35 cellular contexts compared by ENCODE assay signal in genomic region chr1:241525026-241525425, GRCh38. TPM values are rescaled to one million over a fixed set of nuclear protein-coding genes. Genes with fewer than 3 reads are reported as not detected.
"Had no signal": no experiment of that assay in that cellular context is flagged by ENCODE, and none has a peak within 500 bp of the region (broad histone marks: within the 10 kb centered on the region; RNA-seq: fewer than 3 reads in every experiment).

No MANE protein-coding gene starts in this region.

- H3K4me2 ChIP-seq: PC-9 had no signal

- ATAC-seq: activated CD8-positive, alpha-beta memory T cell treated with anti-CD3 and anti-CD28 coated beads, Interleukin-2, amount 10 ng/mL, durations not matched to agents 7 days and 5 days; activated naive CD8-positive, alpha-beta T cell treated with anti-CD3 and anti-CD28 coated beads, Interleukin-2, amount 50 U/mL, for 24 hours; Right ventricle myocardium inferior had no signal

- H2AFZ ChIP-seq: PC-9 had no signal

- H3K36me3 ChIP-seq: WERI-Rb-1 had no signal

- H3K4me3 ChIP-seq: PC-9 had no signal

- DNase-seq: activated CD4-positive, alpha-beta memory T cell treated with anti-CD3 and anti-CD28 coated beads, Interleukin-2, amount 10 ng/mL, durations not matched to agents 7 days and 5 days; activated CD4-positive, alpha-beta T cell treated with anti-CD3 and anti-CD28 coated beads for 1 hour; activated CD4-positive, alpha-beta T cell treated with anti-CD3 and anti-CD28 coated beads for 48 hours; activated CD4-positive, CD25-positive, alpha-beta regulatory T cell; activated CD8-positive, alpha-beta memory T cell treated with anti-CD3 and anti-CD28 coated beads for 24 hours; activated CD8-positive, alpha-beta memory T cell treated with anti-CD3 and anti-CD28 coated beads, Interleukin-2, amount 10 ng/mL, durations not matched to agents 7 days and 5 days; activated CD8-positive, alpha-beta memory T cell treated with anti-CD3 and anti-CD28 coated beads, Interleukin-2, amount 50 U/mL, for 48 hours; activated effector memory CD4-positive, alpha-beta T cell treated with Interleukin-2 at 50 U/mL for 16 hours; activated naive CD4-positive, alpha-beta T cell treated with anti-CD3 and anti-CD28 coated beads, Interleukin-2, amount 10 ng/mL, durations not matched to agents 7 days and 5 days; activated naive CD8-positive, alpha-beta T cell treated with anti-CD3 and anti-CD28 coated beads, Interleukin-2, amount 50 U/mL, for 24 hours; activated T-cell treated with anti-CD3 and anti-CD28 coated beads, Interleukin-2, amount 50 U/mL, for 48 hours; anterior cingulate cortex; caudate nucleus; Karpas-422; KBM-7; NCI-H1105; NCI-H1436; NCI-H187; NCI-H2081; NCI-H2171 treated with DMSO at 0.1 percent for 48 hours; NCI-H2227 treated with DMSO at 0.1 percent for 48 hours; NCI-H524 treated with DMSO at 0.1 percent for 48 hours; NK-92 treated with Interleukin-12 subunit alpha and Interleukin-12 subunit beta, amount 100 ng/mL, for 24 hours; PC-9; SW 1271; T-helper 1 cell; T-helper 2 cell; T1000; WERI-Rb-1 had no signal

- H3K27ac ChIP-seq: PC-9, RWPE1, WERI-Rb-1 had no signal

- FAIRE-seq: bronchial epithelial cell, colon, RCC 7860 had no signal

RNA-seq across cellular contexts. Expression of gene KMO, which starts 7.2 kb away (rescaled TPM):
- total RNA-seq: activated CD4-positive, alpha-beta memory T cell treated with anti-CD3 and anti-CD28 coated beads, Interleukin-2, amount 10 ng/mL, durations not matched to agents 7 days and 5 days; activated CD8-positive, alpha-beta memory T cell treated with anti-CD3 and anti-CD28 coated beads, Interleukin-2, amount 10 ng/mL, durations not matched to agents 7 days and 5 days; bronchial epithelial cell; cerebellum had no signal
